In genomic region chr1:37858931-37859506, GRCh38 we compare ENCODE assay signal across 8 cellular contexts. TPM values are rescaled to one million over a fixed set of nuclear protein-coding genes. Genes with fewer than 3 reads are reported as not detected.
A peak's percentile ranks its signal among the peaks of the same experiment; 100 is the strongest.
DNase-seq lines count a peak whose midpoint lies in the region; ATAC-seq and TF ChIP-seq lines count a peak whose summit lies in the region.

No MANE protein-coding gene starts in this region.

- H3K27ac ChIP-seq in SK-N-MC: no peak overlapping the region

- peak; percentile 28 for ATAC-seq in HG02840 (IDR thresholded peaks at IDR 0.05; ENCODE audit: low FRiP score, unreplicated experiment)
- ATAC-seq in natural killer cell treated with Interleukin-12 subunit alpha and Interleukin-12 subunit beta and Interleukin-15 and Interleukin-18, amount 100 ng/mL, for 72 hours: peak in 1 of 2 donors; percentile 3
- no peak for ATAC-seq in GM18520 (IDR thresholded peaks at IDR 0.05; ENCODE audit: unreplicated experiment)
- no peak for ATAC-seq in HG02870 (IDR thresholded peaks at IDR 0.05; ENCODE audit: unreplicated experiment)

- H3K36me3 Mint-ChIP-seq in natural killer cell treated with Interleukin-12 subunit alpha and Interleukin-12 subunit beta and Interleukin-15 and Interleukin-18, amount 100 ng/mL, for 72 hours: peaks cover 19% of the 10 kb centered on the region

- H3K4me3 ChIP-seq in SK-N-MC (peak overlapping the region; percentile 88), epithelial cell of proximal tubule (ENCODE audit: low read depth, low read length) (peak overlapping the region; percentile 94)

- peak overlapping the region; percentile 79 for H3K9ac ChIP-seq in SK-N-MC (ENCODE audit: insufficient read length)

- no peaks in the 10 kb centered on the region for H3K9me3 Mint-ChIP-seq in natural killer cell treated with Interleukin-12 subunit alpha and Interleukin-12 subunit beta and Interleukin-15 and Interleukin-18, amount 100 ng/mL, for 72 hours

- H3K27me3 Mint-ChIP-seq in natural killer cell treated with Interleukin-12 subunit alpha and Interleukin-12 subunit beta and Interleukin-15 and Interleukin-18, amount 100 ng/mL, for 72 hours: no peaks in the 10 kb centered on the region

- no peak for TF ChIP-seq CTCF in epithelial cell of proximal tubule (conservative IDR thresholded peaks at IDR 0.05; ENCODE audit: low read depth, low read length)

- H3K9me3 ChIP-seq in SK-N-MC (ENCODE audit: low read depth, low read length): no peaks in the 10 kb centered on the region

- peak overlapping the region; percentile 64 to 85 for H3K27ac Mint-ChIP-seq in natural killer cell treated with Interleukin-12 subunit alpha and Interleukin-12 subunit beta and Interleukin-15 and Interleukin-18, amount 100 ng/mL, for 72 hours

- H3K4me1 Mint-ChIP-seq in natural killer cell treated with Interleukin-12 subunit alpha and Interleukin-12 subunit beta and Interleukin-15 and Interleukin-18, amount 100 ng/mL, for 72 hours (ENCODE audit: low read depth in 2 of 2): peaks cover 27 to 43% of the 10 kb centered on the region in 2 donors

- peak; percentile 74 for DNase-seq in NCI-H1105 (lab: John Stamatoyannopoulos, UW)
- DNase-seq in NCI-H1105 treated with DMSO at 0.1 percent for 48 hours (lab: John Stamatoyannopoulos, UW): no peak
- no peak for DNase-seq in SK-N-MC (ENCODE audit: low read depth, low spot score)
- no peak for DNase-seq in epithelial cell of proximal tubule (ENCODE audit: low read depth)
- DNase-seq in natural killer cell treated with Interleukin-12 subunit alpha and Interleukin-12 subunit beta and Interleukin-15 and Interleukin-18, amount 100 ng/mL, for 72 hours (ENCODE audit: low spot score): no peak

- H3K4me3 Mint-ChIP-seq in natural killer cell treated with Interleukin-12 subunit alpha and Interleukin-12 subunit beta and Interleukin-15 and Interleukin-18, amount 100 ng/mL, for 72 hours: peak overlapping the region; percentile 86

- H3K36me3 ChIP-seq in SK-N-MC (ENCODE audit: insufficient read depth, low read length): peaks cover 16% of the 10 kb centered on the region

RNA-seq across cellular contexts. Expression of gene MTF1, which starts 0.4 kb away (rescaled TPM):
- 0.86 and 2.0 TPM in 2 replicates for total RNA-seq in epithelial cell of proximal tubule
- 10 to 100 TPM; 54.0 to 65.3 TPM for total RNA-seq in natural killer cell treated with Interleukin-12 subunit alpha and Interleukin-12 subunit beta and Interleukin-15 and Interleukin-18, amount 100 ng/mL, for 72 hours

RNA-seq across cellular contexts. Expression of gene YRDC, which starts 51.0 kb away (rescaled TPM):
- 31.4 and 61.1 TPM in 2 replicates for total RNA-seq in epithelial cell of proximal tubule
- total RNA-seq in natural killer cell treated with Interleukin-12 subunit alpha and Interleukin-12 subunit beta and Interleukin-15 and Interleukin-18, amount 100 ng/mL, for 72 hours: 10 to 100 TPM; 72.0 to 82.9 TPM

RNA-seq across cellular contexts. Expression of gene C1orf122, which starts 51.4 kb away (rescaled TPM):
- 95.2 and 194 TPM in 2 replicates for total RNA-seq in epithelial cell of proximal tubule
- total RNA-seq in natural killer cell treated with Interleukin-12 subunit alpha and Interleukin-12 subunit beta and Interleukin-15 and Interleukin-18, amount 100 ng/mL, for 72 hours: 10 to 100 TPM; 29.2 to 33.3 TPM

Comparison
In these comparisons a context has a peak if more than half of its experiments do, and no peak if none do; other contexts are left out.
1. RNA of gene MTF1, which starts 0.4 kb away (total RNA-seq): 54.0 to 65.3 TPM in natural killer cell treated with Interleukin-12 subunit alpha and Interleukin-12 subunit beta and Interleukin-15 and Interleukin-18, amount 100 ng/mL, for 72 hours; 0.86 to 2.0 TPM in epithelial cell of proximal tubule; every median in the first group is over 10 times any median in the second.